ENCODE assay signal across 29 cellular contexts in genomic region chr7:68478326-68478725, GRCh38.
"Had no signal": no experiment of that assay in that cellular context is flagged by ENCODE, and none has a peak within 500 bp of the region (broad histone marks: within the 10 kb centered on the region; RNA-seq: fewer than 3 reads in every experiment).

No MANE protein-coding gene starts in this region.

- H3K9me3 ChIP-seq: stomach, suprapubic skin, testis, thoracic aorta, thyroid gland, tibial artery, tibial nerve, upper lobe of left lung, upper lobe of right lung, uterus, vagina had no signal

- FAIRE-seq: urothelium cell line had no signal

- H3K4me3 Mint-ChIP-seq: stimulated activated effector memory CD8-positive, alpha-beta T cell treated with anti-CD3 and anti-CD28 coated beads, Interleukin-12 subunit alpha, Interleukin-12 subunit beta, amount 100 ng/mL, for 72 hours; stimulated activated memory B cell treated with anti-CD40 and anti-IgM and Interleukin-4, amounts not matched to agents 10 μg/mL and 1 μg/mL and 100 μg/mL, for 72 hours; stimulated activated naive B cell treated with anti-CD40 and anti-IgM and Interleukin-4, amounts not matched to agents 10 μg/mL and 1 μg/mL and 100 μg/mL, for 72 hours; stimulated activated naive CD8-positive, alpha-beta T cell treated with anti-CD3 and anti-CD28 coated beads, Interleukin-15, amount 100 ng/mL, for 72 hours; stimulated activated naive CD8-positive, alpha-beta T cell treated with anti-CD3 and anti-CD28 coated beads, Interleukin-15, Interleukin-2, amounts not matched to agents 100 ng/mL and 50 ng/mL, for 24 hours; type B pancreatic cell had no signal

- H3K4me3 ChIP-seq: stomach, suprapubic skin, testis, thoracic aorta, thyroid gland, tibial artery, tibial nerve, transverse colon, upper lobe of left lung, upper lobe of right lung, uterus, vagina had no signal

- H3K27ac Mint-ChIP-seq: stimulated activated effector memory CD8-positive, alpha-beta T cell treated with anti-CD3 and anti-CD28 coated beads, Interleukin-12 subunit alpha, Interleukin-12 subunit beta, amount 100 ng/mL, for 72 hours; stimulated activated memory B cell treated with anti-CD40 and anti-IgM and Interleukin-4, amounts not matched to agents 10 μg/mL and 1 μg/mL and 100 μg/mL, for 72 hours; stimulated activated naive B cell treated with anti-CD40 and anti-IgM and Interleukin-4, amounts not matched to agents 10 μg/mL and 1 μg/mL and 100 μg/mL, for 72 hours; stimulated activated naive CD8-positive, alpha-beta T cell treated with anti-CD3 and anti-CD28 coated beads, Interleukin-15, amount 100 ng/mL, for 72 hours; stimulated activated naive CD8-positive, alpha-beta T cell treated with anti-CD3 and anti-CD28 coated beads, Interleukin-15, Interleukin-2, amounts not matched to agents 100 ng/mL and 50 ng/mL, for 24 hours; type B pancreatic cell had no signal

- H3K27ac ChIP-seq: stomach, suprapubic skin, testis, thoracic aorta, thyroid gland, tibial artery, tibial nerve, transverse colon, upper lobe of left lung, upper lobe of right lung, uterus, vagina had no signal

- H3K27me3 Mint-ChIP-seq: stimulated activated naive B cell treated with anti-CD40 and anti-IgM and Interleukin-4, amounts not matched to agents 10 μg/mL and 1 μg/mL and 100 μg/mL, for 72 hours; stimulated activated naive CD8-positive, alpha-beta T cell treated with anti-CD3 and anti-CD28 coated beads, Interleukin-15, amount 100 ng/mL, for 72 hours; stimulated activated naive CD8-positive, alpha-beta T cell treated with anti-CD3 and anti-CD28 coated beads, Interleukin-15, Interleukin-2, amounts not matched to agents 100 ng/mL and 50 ng/mL, for 24 hours had no signal

- H3K36me3 ChIP-seq: stomach, suprapubic skin, thoracic aorta, thyroid gland, tibial artery, tibial nerve, transverse colon, upper lobe of left lung, upper lobe of right lung, uterus, vagina had no signal

- H3K36me3 Mint-ChIP-seq: stimulated activated effector memory CD8-positive, alpha-beta T cell treated with anti-CD3 and anti-CD28 coated beads, Interleukin-12 subunit alpha, Interleukin-12 subunit beta, amount 100 ng/mL, for 72 hours; stimulated activated memory B cell treated with anti-CD40 and anti-IgM and Interleukin-4, amounts not matched to agents 10 μg/mL and 1 μg/mL and 100 μg/mL, for 72 hours; stimulated activated naive B cell treated with anti-CD40 and anti-IgM and Interleukin-4, amounts not matched to agents 10 μg/mL and 1 μg/mL and 100 μg/mL, for 72 hours; type B pancreatic cell had no signal

- H3K4me1 Mint-ChIP-seq: stimulated activated effector memory CD8-positive, alpha-beta T cell treated with anti-CD3 and anti-CD28 coated beads, Interleukin-12 subunit alpha, Interleukin-12 subunit beta, amount 100 ng/mL, for 72 hours; stimulated activated memory B cell treated with anti-CD40 and anti-IgM and Interleukin-4, amounts not matched to agents 10 μg/mL and 1 μg/mL and 100 μg/mL, for 72 hours; stimulated activated naive B cell treated with anti-CD40 and anti-IgM and Interleukin-4, amounts not matched to agents 10 μg/mL and 1 μg/mL and 100 μg/mL, for 72 hours; stimulated activated naive CD8-positive, alpha-beta T cell treated with anti-CD3 and anti-CD28 coated beads, Interleukin-15, amount 100 ng/mL, for 72 hours had no signal

- H3K4me1 ChIP-seq: stomach, suprapubic skin, testis, thyroid gland, tibial artery, tibial nerve, transverse colon, upper lobe of left lung, upper lobe of right lung, uterus, vagina had no signal

- ATAC-seq: stimulated activated effector memory CD8-positive, alpha-beta T cell treated with anti-CD3 and anti-CD28 coated beads, Interleukin-12 subunit alpha, Interleukin-12 subunit beta, amount 100 ng/mL, for 72 hours; stimulated activated memory B cell treated with anti-CD40 and anti-IgM and Interleukin-4, amounts not matched to agents 10 μg/mL and 1 μg/mL and 100 μg/mL, for 72 hours; stimulated activated naive B cell treated with anti-CD40 and anti-IgM and Interleukin-4, amounts not matched to agents 10 μg/mL and 1 μg/mL and 100 μg/mL, for 72 hours; stimulated activated naive CD8-positive, alpha-beta T cell treated with anti-CD3 and anti-CD28 coated beads, Interleukin-15, amount 100 ng/mL, for 72 hours; stimulated activated naive CD8-positive, alpha-beta T cell treated with anti-CD3 and anti-CD28 coated beads, Interleukin-15, Interleukin-2, amounts not matched to agents 100 U/mL and 50 U/mL, for 24 hours; upper lobe of right lung had no signal

- DNase-seq: stimulated activated CD4-positive, alpha-beta T cell treated with anti-CD3 and anti-CD28 coated beads, Interleukin-2, amount 100 ng/mL, for 48 hours; stimulated activated CD4-positive, alpha-beta T cell treated with anti-CD3 and anti-CD28 coated beads, Interleukin-4, amount 100 ng/mL, for 1 hour; stimulated activated CD4-positive, alpha-beta T cell treated with anti-CD3 and anti-CD28 coated beads, Interleukin-4, amount 100 ng/mL, for 24 hours; stimulated activated CD4-positive, alpha-beta T cell treated with anti-CD3 and anti-CD28 coated beads, Interleukin-4, amount 100 ng/mL, for 4 hours; stimulated activated CD8-positive, alpha-beta memory T cell treated with anti-CD3 and anti-CD28 coated beads, Interleukin-4, amount 100 ng/mL, for 48 hours; stimulated activated naive B cell treated with anti-CD40 and anti-IgM and Interleukin-4, amounts not matched to agents 10 μg/mL and 1 μg/mL and 100 μg/mL, for 72 hours; stimulated activated naive CD4-positive, alpha-beta T cell; stimulated activated naive CD4-positive, alpha-beta T cell treated with Interleukin-2 at 50 U/mL for 16 hours; stimulated activated naive CD8-positive, alpha-beta T cell treated with anti-CD3 and anti-CD28 coated beads, Interleukin-15, amount 100 ng/mL, for 72 hours; stimulated activated naive CD8-positive, alpha-beta T cell treated with anti-CD3 and anti-CD28 coated beads, Interleukin-15, Interleukin-2, amounts not matched to agents 100 U/mL and 50 U/mL, for 24 hours; stomach; substantia nigra; testis; thyroid gland; tibial artery; transverse colon; trophoblast cell; upper lobe of left lung; upper lobe of right lung; uterus had no signal

- H3K27me3 ChIP-seq: stomach, suprapubic skin, testis, thyroid gland, tibial nerve, transverse colon, upper lobe of left lung, upper lobe of right lung, uterus, vagina had no signal

- H3K9me3 Mint-ChIP-seq: type B pancreatic cell had no signal
